In genomic region chr11:76604081-76604601, GRCh38 we compare ENCODE assay signal across 11 cellular contexts.
DNase-seq lines count a peak whose midpoint lies in the region; FAIRE-seq and TF ChIP-seq lines count a peak whose summit lies in the region.
"Had no signal": no experiment of that assay in that cellular context is flagged by ENCODE, and none has a peak within 500 bp of the region (broad histone marks: within the 10 kb centered on the region; RNA-seq: fewer than 3 reads in every experiment).

No MANE protein-coding gene starts in this region.

- H3K4me1 ChIP-seq in thyroid gland = peaks cover 7 to 34% of the 10 kb centered on the region in 2 donors
- H3K4me1 ChIP-seq: Caco-2 had no signal

- H3K36me3 ChIP-seq in thyroid gland = no peaks in the 10 kb centered on the region
- H3K36me3 ChIP-seq in WERI-Rb-1 = no peaks in the 10 kb centered on the region
- no peaks in the 10 kb centered on the region for H3K36me3 ChIP-seq in brain microvascular endothelial cell (replicated peaks)

- H3K27ac ChIP-seq in thyroid gland = peak overlapping the region in 2 of 3 donors; percentile 28 to 46
- H3K27ac ChIP-seq in WERI-Rb-1 = no peak overlapping the region
- no peak overlapping the region for H3K27ac ChIP-seq in brain microvascular endothelial cell

- peak; percentile 37 to 80 for DNase-seq in NCI-H524 (lab: John Stamatoyannopoulos, UW)
- peak; percentile 40 for DNase-seq in ecto neural progenitor cell (ENCODE audit: low spot score)
- DNase-seq in middle frontal gyrus (ENCODE audit: extremely low spot score, low spot score) = peak; percentile 20
- no peak for DNase-seq in thyroid gland
- no peak for DNase-seq in WERI-Rb-1
- no peak for DNase-seq in D721Med (ENCODE audit: insufficient read length, low spot score)
- no peak for DNase-seq in brain microvascular endothelial cell
- DNase-seq: activated CD4-positive, alpha-beta T cell treated with anti-CD3 and anti-CD28 coated beads, Interleukin-2, amount 10 ng/mL, durations not matched to agents 24 days and 14 days; activated effector memory CD4-positive, alpha-beta T cell treated with anti-CD3 and anti-CD28 coated beads, Interleukin-2, amount 50 U/mL, for 16 hours; Caco-2; central memory CD4-positive, alpha-beta T cell had no signal

- H3K9me3 ChIP-seq in thyroid gland (no peaks in the 10 kb centered on the region), WERI-Rb-1 (ENCODE audit: severe bottlenecking) (no peaks in the 10 kb centered on the region)

- no peak overlapping the region for H3K4me3 ChIP-seq in thyroid gland (replicated peaks in 1 of 3)
- H3K4me3 ChIP-seq in WERI-Rb-1 (ENCODE audit: low read depth, low read length) = no peak overlapping the region
- H3K4me3 ChIP-seq in brain microvascular endothelial cell (ENCODE audit: low read depth, low read length) = no peak overlapping the region

- TF ChIP-seq POLR2A in thyroid gland (IDR thresholded peaks at IDR 0.05) = no peak

- in situ Hi-C loops in brain microvascular endothelial cell (cut with HindIII; ENCODE audit: low pct_ligation_motif_present, low sequenced_read_pairs) = no loop called here

- TF ChIP-seq CTCF in thyroid gland (IDR thresholded peaks at IDR 0.05) (no peak), WERI-Rb-1 (IDR thresholded peaks at IDR 0.05; ENCODE audit: low read depth, low read length) (no peak), D721Med (IDR thresholded peaks at IDR 0.05; ENCODE audit: insufficient read depth, missing control alignments) (no peak), brain microvascular endothelial cell (IDR thresholded peaks at IDR 0.05; ENCODE audit: low read depth, low read length, missing control alignments) (no peak)

- no peak for FAIRE-seq in D721Med (lab: Jason Lieb, UNC)

- no peaks in the 10 kb centered on the region for H3K27me3 ChIP-seq in thyroid gland
- H3K27me3 ChIP-seq in WERI-Rb-1 (ENCODE audit: insufficient read depth, low read depth, severe bottlenecking) = no peaks in the 10 kb centered on the region
- H3K27me3 ChIP-seq in brain microvascular endothelial cell (replicated peaks) = no peaks in the 10 kb centered on the region

- WGBS in thyroid gland, 2 donors = 91% methylated on average over 12 of the region's 12 CpGs

- intact Hi-C loops in thyroid gland (cut with DNase I) = no loop called here

Comparison
In these comparisons a context has a peak if more than half of its experiments do, and no peak if none do; other contexts are left out.
1. DNase-seq: peak in NCI-H524 (2 of 2), ecto neural progenitor cell (single experiment) and middle frontal gyrus (single experiment); none in thyroid gland (0 of 2), WERI-Rb-1 (single experiment), D721Med (single experiment) and brain microvascular endothelial cell (single experiment).
2. H3K27ac ChIP-seq: peak in thyroid gland (2 of 3); none in WERI-Rb-1 (single experiment) and brain microvascular endothelial cell (single experiment).